8 cellular contexts compared by ENCODE assay signal in genomic region chr19:7902796-7903243, GRCh38. TPM values are rescaled to one million over a fixed set of nuclear protein-coding genes. Genes with fewer than 3 reads are reported as not detected.
DNase-seq lines count a peak whose midpoint lies in the region; ATAC-seq and TF ChIP-seq lines count a peak whose summit lies in the region.

No MANE protein-coding gene starts in this region.

- peak overlapping the region; percentile 92 for H3K4me3 Mint-ChIP-seq in CD4-positive, alpha-beta T cell

- peak overlapping the region; percentile 98 for H2AK9ac ChIP-seq in IMR-90 (replicated peaks; ENCODE audit: low read depth, low read length, poor library complexity)

- H4K8ac ChIP-seq in IMR-90 (ENCODE audit: low read depth in 2 of 2, low read length in 2 of 2) = peak overlapping the region; percentile 72 to 95

- peaks cover 6% of the 10 kb centered on the region for H3K27me3 Mint-ChIP-seq in CD4-positive, alpha-beta T cell

- peaks cover 14 to 40% of the 10 kb centered on the region in 2 experiments; a peak in 3 of 4 replicates for H3K79me1 ChIP-seq in IMR-90 (ENCODE audit: low read depth in 1 of 2, low read length in 2 of 2)

- peak overlapping the region; percentile 85 for H2BK5ac ChIP-seq in IMR-90 (ENCODE audit: low read depth, low read length, poor library complexity, severe bottlenecking)

- H2BK15ac ChIP-seq in IMR-90 (ENCODE audit: low read depth, low read length) = no peak overlapping the region

- peak overlapping the region; percentile 60 for H3K4me3 ChIP-seq in IMR-90 (ENCODE audit: insufficient read depth, low read depth, low read length)
- H3K4me3 ChIP-seq in mammary epithelial cell (replicated peaks in 1 of 3; ENCODE audit: insufficient read depth in 1 of 3, low read depth in 2 of 3, low read length in 3 of 3) = peak overlapping the region; percentile 69 to 78 (median 73)

- H3K4me1 ChIP-seq in IMR-90 (ENCODE audit: control insufficient read depth, insufficient read depth, low read length) (peaks cover 10% of the 10 kb centered on the region), mammary epithelial cell (ENCODE audit: insufficient read depth, low read length) (peaks cover 19% of the 10 kb centered on the region)

- POLR2A ChIA-PET in CD4-positive, alpha-beta T cell (lab: Charles Lee) = interaction anchor here (0.5 to 2.2 kb wide), 17 partner anchors 9 to 554 kb away, joined by 3 to 116 read pairs (median 3); partner anchors contain the start of genes ARHGEF18, PET100, PNPLA6 and SNAPC2
- POLR2A ChIA-PET in IMR-90 (lab: Charles Lee; ENCODE audit: unreplicated experiment) = interaction anchor here (1.6 kb wide), 1 partner anchor 17 kb away, joined by 5 read pairs; the partner anchor contains the start of gene SNAPC2

- TF ChIP-seq CTCF in CD4-positive, alpha-beta T cell (IDR thresholded peaks at IDR 0.05) = no peak
- no peak for TF ChIP-seq CTCF in IMR-90 (conservative IDR thresholded peaks at IDR 0.05; ENCODE audit: low read depth, low read length)
- no peak for TF ChIP-seq CTCF in mammary epithelial cell (conservative IDR thresholded peaks at IDR 0.05 in 1 of 2, IDR thresholded peaks at IDR 0.05 in 1 of 2; ENCODE audit: extremely low read depth in 1 of 2, insufficient read depth in 1 of 2, low read depth in 1 of 2, low read length in 2 of 2)

- intact Hi-C loops in CD4-positive, alpha-beta T cell (cut with DNase I, micrococcal nuclease) = loop anchor here in 1 of 2 experiments (2.0 to 10.0 kb wide), 3 partner anchors 30 to 368 kb away; partner anchors contain the start of genes PNPLA6 and TIMM44
- intact Hi-C loops in IMR-90 (cut with micrococcal nuclease) (no loop called here), mammary epithelial cell (cut with micrococcal nuclease) (loop anchor here (1.0 to 2.0 kb wide), 4 partner anchors 15 to 50 kb away; partner anchors contain the start of genes LRRC8E and SNAPC2)

- no peaks in the 10 kb centered on the region for H3K9me3 ChIP-seq in CD4-positive, alpha-beta T cell (ENCODE audit: control insufficient read depth, low read length)
- H3K9me3 ChIP-seq in IMR-90 (ENCODE audit: control insufficient read depth, insufficient read depth, low read length) (no peaks in the 10 kb centered on the region), mammary epithelial cell (replicated peaks; ENCODE audit: insufficient read depth, low read length) (no peaks in the 10 kb centered on the region)

- in situ Hi-C loops in IMR-90 (cut with MboI; ENCODE audit: low sequenced_read_pairs) = no loop called here
- in situ Hi-C loops in mammary epithelial cell (cut with MboI; ENCODE audit: low sequenced_read_pairs in 2 of 2) = no loop called here

- H2AK5ac ChIP-seq in IMR-90 (ENCODE audit: low read depth, low read length) = peak overlapping the region; percentile 99

- ATAC-seq in CD4-positive, alpha-beta T cell (ENCODE audit: poor library complexity) = no peak
- ATAC-seq in IMR-90 (ENCODE audit: low read depth) (no peak), GM18517 (IDR thresholded peaks at IDR 0.05; ENCODE audit: unreplicated experiment) (no peak)

- H3K79me2 ChIP-seq in mammary epithelial cell (ENCODE audit: insufficient read depth, low read length) = peaks cover 43% of the 10 kb centered on the region

- H2BK20ac ChIP-seq in IMR-90 (ENCODE audit: low read depth, low read length) = no peak overlapping the region

- BruUV-seq in IMR-90 (replicated peaks; lab: Mats Ljungman, UMichigan) (no TSS peak), mammary epithelial cell (replicated peaks; lab: Mats Ljungman, UMichigan) (TSS peak; percentile 68)

- H3K27ac ChIP-seq in CD4-positive, alpha-beta T cell (ENCODE audit: low read depth, low read length) = peak overlapping the region; percentile 44
- H3K27ac ChIP-seq in IMR-90 (ENCODE audit: insufficient read depth, low read length) = peak overlapping the region; percentile 91
- peak overlapping the region; percentile 68 for H3K27ac ChIP-seq in mammary epithelial cell (ENCODE audit: insufficient read depth, low read depth, low read length)

- no peak overlapping the region for H3K18ac ChIP-seq in IMR-90 (ENCODE audit: low read depth, low read length)

- H4K20me1 ChIP-seq in IMR-90 (ENCODE audit: insufficient read depth, low read length) = peaks cover 33% of the 10 kb centered on the region
- no peaks in the 10 kb centered on the region for H4K20me1 ChIP-seq in mammary epithelial cell (ENCODE audit: insufficient read depth, low read length)

- 0 out of 2 replicates have a peak overlapping the region, but pooled peaks have one; percentile 16 for H3K56ac ChIP-seq in IMR-90 (ENCODE audit: extremely low read depth, insufficient read depth, low read length)

- CTCF ChIA-PET in CD4-positive, alpha-beta T cell (lab: Charles Lee) = interaction anchor here (1.0 to 3.5 kb wide), 5 partner anchors 15 to 222 kb away, joined by 4 to 26 read pairs (median 10); partner anchors contain the start of gene TRAPPC5
- CTCF ChIA-PET in IMR-90 (lab: Yijun Ruan, JAX) = interaction anchor here (1.0 to 1.6 kb wide), 3 partner anchors 10 to 34 kb away, joined by 5 to 7 read pairs (median 6); partner anchors contain the start of gene SNAPC2
- CTCF ChIA-PET in mammary epithelial cell (lab: Charles Lee; ENCODE audit: low non-redundant PET) = no interaction called here

- H4K5ac ChIP-seq in IMR-90 (ENCODE audit: low read depth, low read length) = peak overlapping the region; percentile 75

- H3K27ac Mint-ChIP-seq in CD4-positive, alpha-beta T cell = peak overlapping the region; percentile 89

- H3K36me3 ChIP-seq in IMR-90 (ENCODE audit: control insufficient read depth, insufficient read depth, low read length) (peaks cover 20% of the 10 kb centered on the region), mammary epithelial cell (ENCODE audit: insufficient read depth, low read length) (no peaks in the 10 kb centered on the region)

- TF ChIP-seq RAD21 in IMR-90 (IDR thresholded peaks at IDR 0.05; ENCODE audit: low read length) = no peak

- peak overlapping the region; percentile 99 for H3K14ac ChIP-seq in IMR-90 (replicated peaks; ENCODE audit: low read depth, low read length)

- H3K9me1 ChIP-seq in IMR-90 (ENCODE audit: insufficient read depth, low read length) = peaks cover 11% of the 10 kb centered on the region

- peak overlapping the region; percentile 93 for H3K9ac ChIP-seq in IMR-90 (ENCODE audit: low read depth, low read length)
- H3K9ac ChIP-seq in mammary epithelial cell (ENCODE audit: insufficient read depth, low read length) = peak overlapping the region; percentile 72

- no peak for TF ChIP-seq POLR2A in IMR-90 (IDR thresholded peaks at IDR 0.05; ENCODE audit: low read depth, low read length)

- H3K4ac ChIP-seq in IMR-90 (ENCODE audit: low read depth, low read length) = peak overlapping the region; percentile 93

- no peak for DNase-seq in CD4-positive, alpha-beta T cell
- DNase-seq in IMR-90 (no peak), mammary epithelial cell (no peak), myocyte (ENCODE audit: low read depth) (peak; percentile 12), DMS114 treated with DMSO at 0.1 percent for 48 hours (lab: John Stamatoyannopoulos, UW; ENCODE audit: unreplicated experiment) (no peak), COR-L47 (lab: John Stamatoyannopoulos, UW) (no peak), SKM-1 treated with dmso at 0.1 percent for 144 hours (lab: John Stamatoyannopoulos, UW; ENCODE audit: unreplicated experiment) (no peak)

- peaks cover 20% of the 10 kb centered on the region for H3K36me3 Mint-ChIP-seq in CD4-positive, alpha-beta T cell (ENCODE audit: low read depth)

- dilution Hi-C loops in IMR-90 (cut with HindIII; ENCODE audit: low sequenced_read_pairs, unreplicated experiment) = no loop called here
- dilution Hi-C loops in mammary epithelial cell (cut with HindIII; ENCODE audit: low sequenced_read_pairs) = no loop called here

- H3K4me2 ChIP-seq in IMR-90 (ENCODE audit: low read depth, low read length) = peak overlapping the region; percentile 72
- peak overlapping the region; percentile 98 for H3K4me2 ChIP-seq in mammary epithelial cell (ENCODE audit: insufficient read depth, low read depth, low read length)

- 0 out of 2 replicates have a peak overlapping the region, but pooled peaks have one; percentile 46 for H2BK120ac ChIP-seq in IMR-90 (ENCODE audit: low read depth, low read length)

- WGBS in IMR-90 (ENCODE audit: extremely low coverage in 2 of 2, insufficient read length in 1 of 2), 2 experiments = 28% methylated on average over 4 of the region's 20 CpGs; no CpG with 5 or more reads in 1 of the 2 experiments
- 13% methylated on average over 11 of the region's 20 CpGs for WGBS in mammary epithelial cell (ENCODE audit: low coverage, missing lambda C conversion rate)

- peaks cover 26% of the 10 kb centered on the region for H3K4me1 Mint-ChIP-seq in CD4-positive, alpha-beta T cell (ENCODE audit: low read depth)

- H3K27me3 ChIP-seq in CD4-positive, alpha-beta T cell (ENCODE audit: control insufficient read depth, insufficient read depth, low read length) = no peaks in the 10 kb centered on the region
- no peaks in the 10 kb centered on the region for H3K27me3 ChIP-seq in IMR-90 (ENCODE audit: control insufficient read depth, insufficient read depth, low read length)
- no peaks in the 10 kb centered on the region for H3K27me3 ChIP-seq in mammary epithelial cell (ENCODE audit: insufficient read depth, low read length)

- H2AFZ ChIP-seq in IMR-90 (replicated peaks; ENCODE audit: low read length, poor library complexity) (peak overlapping the region; percentile 99), mammary epithelial cell (ENCODE audit: low read depth, low read length) (peak overlapping the region; percentile 83)

- H3K23ac ChIP-seq in IMR-90 (ENCODE audit: low read depth, low read length) = peak overlapping the region; percentile 91; the same call in 1 of the 2 replicates

- H4K91ac ChIP-seq in IMR-90 (ENCODE audit: insufficient read depth, low read depth, low read length) = peak overlapping the region; percentile 94

- H3K9me3 Mint-ChIP-seq in CD4-positive, alpha-beta T cell = no peaks in the 10 kb centered on the region

RNA-seq across cellular contexts. Expression of gene MAP2K7, which starts 0.9 kb away (rescaled TPM):
- total RNA-seq in CD4-positive, alpha-beta T cell = 10 to 100 TPM; 81.7 to 82.3 TPM
- total RNA-seq in IMR-90 (2012; rRNA removed) (3.9 and 4.1 TPM in 2 replicates), mammary epithelial cell (10 to 100 TPM; 11.3 to 33.3 TPM), myocyte (13.1 and 16.0 TPM in 2 replicates)
- polyA plus RNA-seq in IMR-90 (2012; rRNA removed) (15.6 TPM in 2 replicates), mammary epithelial cell (10.7 TPM)
- polyA plus RNA-seq in IMR-90 (2012; cell fraction: cytosol; rRNA removed) = 4.4 and 11.5 TPM in 2 replicates
- polyA plus RNA-seq in IMR-90 (2012; cell fraction: nucleus; rRNA removed; ENCODE audit: low replicate concordance) = 49.0 and 68.0 TPM in 2 replicates
- 4.9 TPM for polyA minus RNA-seq in mammary epithelial cell
- polyA plus RNA-seq in myocyte (2012) = 25.3 TPM

RNA-seq across cellular contexts. Expression of gene TGFBR3L, which starts 11.8 kb away (rescaled TPM):
- 1 to 10 TPM; 1.1 to 1.2 TPM for total RNA-seq in CD4-positive, alpha-beta T cell
- total RNA-seq in IMR-90 (2012; rRNA removed) (not detected in 2 replicates), mammary epithelial cell (1 to 10 TPM; 1.2 to 1.4 TPM), myocyte (0.21 and 4.2 TPM in 2 replicates)
- polyA plus RNA-seq in IMR-90 (2012; rRNA removed) (0.94 and 2.2 TPM in 2 replicates), mammary epithelial cell (0.23 TPM)
- polyA plus RNA-seq in IMR-90 (2012; cell fraction: cytosol; rRNA removed) = 3.5 and 4.4 TPM in 2 replicates
- 1.9 and 3.1 TPM in 2 replicates for polyA plus RNA-seq in IMR-90 (2012; cell fraction: nucleus; rRNA removed; ENCODE audit: low replicate concordance)
- polyA minus RNA-seq in mammary epithelial cell = not detected
- polyA plus RNA-seq in myocyte (2012) = 0.98 TPM

RNA-seq across cellular contexts. Expression of gene LRRC8E, which starts 14.5 kb away (rescaled TPM):
- total RNA-seq in CD4-positive, alpha-beta T cell = not detected
- 6.9 and 7.2 TPM in 2 replicates for total RNA-seq in IMR-90 (2012; rRNA removed)
- polyA plus RNA-seq in IMR-90 (2012; rRNA removed) = 6.4 and 6.9 TPM in 2 replicates
- 4.1 and 5.4 TPM in 2 replicates for polyA plus RNA-seq in IMR-90 (2012; cell fraction: cytosol; rRNA removed)
- 4.1 and 7.1 TPM in 2 replicates for polyA plus RNA-seq in IMR-90 (2012; cell fraction: nucleus; rRNA removed; ENCODE audit: low replicate concordance)
- 10 to 100 TPM in 1 of 2 donors, 1 to 10 TPM in 1; 8.5 to 14.2 TPM for total RNA-seq in mammary epithelial cell
- 6.5 TPM for polyA plus RNA-seq in mammary epithelial cell
- polyA minus RNA-seq in mammary epithelial cell = 11.8 TPM
- 0.53 and 1.0 TPM in 2 replicates for total RNA-seq in myocyte
- polyA plus RNA-seq in myocyte (2012) = 0.93 TPM

RNA-seq across cellular contexts. Expression of gene SNAPC2, which starts 17.3 kb away (rescaled TPM):
- total RNA-seq in CD4-positive, alpha-beta T cell = 10 to 100 TPM in 1 of 2 experiments, 1 to 10 TPM in 1; 9.9 to 10.9 TPM
- total RNA-seq in IMR-90 (2012; rRNA removed) (12.5 TPM in 2 replicates), mammary epithelial cell (10 to 100 TPM; 11.2 to 27.2 TPM), myocyte (21.5 and 27.5 TPM in 2 replicates)
- polyA plus RNA-seq in IMR-90 (2012; rRNA removed) (29.2 and 34.9 TPM in 2 replicates), mammary epithelial cell (11.5 TPM)
- polyA plus RNA-seq in IMR-90 (2012; cell fraction: cytosol; rRNA removed) = 25.5 and 35.6 TPM in 2 replicates
- polyA plus RNA-seq in IMR-90 (2012; cell fraction: nucleus; rRNA removed; ENCODE audit: low replicate concordance) = 14.1 and 27.5 TPM in 2 replicates
- 1.6 TPM for polyA minus RNA-seq in mammary epithelial cell
- 17.3 TPM for polyA plus RNA-seq in myocyte (2012)

RNA-seq across cellular contexts. Expression of gene CTXN1, which starts 23.1 kb away (rescaled TPM):
- total RNA-seq in CD4-positive, alpha-beta T cell = not detected
- total RNA-seq in IMR-90 (2012; rRNA removed) (0.36 and 0.56 TPM in 2 replicates), mammary epithelial cell (10 to 100 TPM in 1 of 2 donors, 1 to 10 TPM in 1; 3.3 to 13.3 TPM), myocyte (5.0 and 7.5 TPM in 2 replicates)
- polyA plus RNA-seq in IMR-90 (2012; rRNA removed) (7.4 and 12.8 TPM in 2 replicates), mammary epithelial cell (2.1 TPM)
- 8.1 and 17.5 TPM in 2 replicates for polyA plus RNA-seq in IMR-90 (2012; cell fraction: cytosol; rRNA removed)
- polyA plus RNA-seq in IMR-90 (2012; cell fraction: nucleus; rRNA removed; ENCODE audit: low replicate concordance) = 3.9 and 11.2 TPM in 2 replicates
- 0.36 TPM for polyA minus RNA-seq in mammary epithelial cell
- 20.0 TPM for polyA plus RNA-seq in myocyte (2012)
